ENCODE assay signal across 1 cellular context in the genomic region with DNA sequence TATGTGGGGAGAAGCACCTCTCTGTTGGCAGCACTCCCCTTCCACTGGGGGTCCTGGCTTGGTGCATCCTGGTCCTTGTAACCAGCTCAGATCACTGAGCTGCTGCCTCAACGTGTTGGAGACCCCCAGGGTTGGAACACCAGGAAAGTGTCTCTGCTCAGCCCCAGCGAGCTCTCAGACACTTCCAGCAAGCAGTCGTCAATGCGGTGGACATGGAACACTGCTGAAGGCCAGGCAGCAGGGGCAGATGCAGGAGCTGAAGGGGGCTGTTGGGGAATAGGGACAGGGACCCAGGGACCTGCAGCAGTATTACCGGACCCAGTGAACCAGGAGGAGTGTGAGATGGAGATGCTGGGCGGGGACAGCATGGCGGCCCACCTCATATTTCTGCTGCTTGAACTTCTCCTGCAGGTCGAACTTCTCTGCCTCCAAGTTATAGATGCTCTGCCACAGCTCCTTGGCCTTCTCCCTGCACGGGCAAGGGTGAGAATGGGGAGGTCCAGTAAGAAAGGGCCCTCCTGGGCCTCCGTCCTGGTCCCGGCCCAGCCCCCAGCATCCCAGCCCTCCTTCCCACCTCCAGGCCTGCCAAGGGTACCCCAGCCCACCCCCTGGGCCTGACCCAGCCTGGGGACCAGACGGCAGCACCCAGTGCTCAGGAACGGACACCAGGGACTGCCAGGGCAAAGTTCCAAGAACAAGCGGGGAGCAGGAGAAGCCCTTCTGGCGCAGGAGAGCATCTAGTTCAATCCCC.
TF ChIP-seq lines count a peak whose summit lies in the region.

No MANE protein-coding gene starts in this region.

TF ChIP-seq in GM12878, 131 proteins besides CTCF, POLR2A, EP300 and RAD21:
- TF ChIP-seq RCOR1 (conservative IDR thresholded peaks at IDR 0.05; ENCODE audit: low read depth, low read length) = no peak
